Comparison of ENCODE assay signal across 5 cellular contexts in genomic region chr13:110313261-110313660, GRCh38. TPM values are rescaled to one million over a fixed set of nuclear protein-coding genes. Genes with fewer than 3 reads are reported as not detected.
"Had no signal": no experiment of that assay in that cellular context is flagged by ENCODE, and none has a peak within 500 bp of the region (broad histone marks: within the 10 kb centered on the region; RNA-seq: fewer than 3 reads in every experiment).

No MANE protein-coding gene starts in this region.

RNA-seq across cellular contexts. Expression of gene COL4A2, which starts 6.2 kb away (rescaled TPM):
- total RNA-seq: activated CD4-positive, alpha-beta memory T cell treated with anti-CD3 and anti-CD28 coated beads, Interleukin-2, amount 10 ng/mL, durations not matched to agents 7 days and 5 days; activated CD4-positive, alpha-beta T cell treated with anti-CD3 and anti-CD28 coated beads, Interleukin-2, amount 10 ng/mL, durations not matched to agents 24 days and 14 days; activated naive CD4-positive, alpha-beta T cell treated with anti-CD3 and anti-CD28 coated beads for 36 hours; activated naive CD8-positive, alpha-beta T cell treated with anti-CD3 and anti-CD28 coated beads, Interleukin-2, amount 10 ng/mL, durations not matched to agents 7 days and 5 days; activated T-cell treated with anti-CD3 and anti-CD28 coated beads, Interleukin-2, amount 50 U/mL, for 72 hours had no signal

RNA-seq across cellular contexts. Expression of gene COL4A1, which starts 6.3 kb away (rescaled TPM):
- total RNA-seq: activated CD4-positive, alpha-beta memory T cell treated with anti-CD3 and anti-CD28 coated beads, Interleukin-2, amount 10 ng/mL, durations not matched to agents 7 days and 5 days; activated CD4-positive, alpha-beta T cell treated with anti-CD3 and anti-CD28 coated beads, Interleukin-2, amount 10 ng/mL, durations not matched to agents 24 days and 14 days; activated naive CD8-positive, alpha-beta T cell treated with anti-CD3 and anti-CD28 coated beads, Interleukin-2, amount 10 ng/mL, durations not matched to agents 7 days and 5 days had no signal
